In genomic region chr10:85607296-85607695, GRCh38 we compare ENCODE assay signal across 15 cellular contexts.
DNase-seq lines count a peak whose midpoint lies in the region; TF ChIP-seq lines count a peak whose summit lies in the region.
"Had no signal": no experiment of that assay in that cellular context is flagged by ENCODE, and none has a peak within 500 bp of the region (broad histone marks: within the 10 kb centered on the region; RNA-seq: fewer than 3 reads in every experiment).

No MANE protein-coding gene starts in this region.

- H3K27ac Mint-ChIP-seq in activated CD4-positive, alpha-beta T cell treated with anti-CD3 and anti-CD28 coated beads, Interleukin-2, amount 10 ng/mL, durations not matched to agents 24 days and 14 days, result no peak overlapping the region
- H3K27ac Mint-ChIP-seq in H9 (peak overlapping the region in 1 of 3 experiments; percentile 22; a peak in 3 of 7 replicates), endodermal cell (peak overlapping the region; percentile 4)
- H3K27ac Mint-ChIP-seq: CD8-positive, alpha-beta T cell; GM23338 had no signal

- H3K9ac ChIP-seq in H9 (ENCODE audit: extremely low read depth, insufficient read length, low read length) (no peak overlapping the region), endodermal cell (ENCODE audit: extremely low read depth, low read length, poor library complexity, severe bottlenecking) (no peak overlapping the region), Karpas-422 (ENCODE audit: low read length) (no peak overlapping the region)

- H3K36me3 Mint-ChIP-seq in activated CD4-positive, alpha-beta T cell treated with anti-CD3 and anti-CD28 coated beads, Interleukin-2, amount 10 ng/mL, durations not matched to agents 24 days and 14 days (ENCODE audit: low read depth), result no peaks in the 10 kb centered on the region
- H3K36me3 Mint-ChIP-seq in H9 (ENCODE audit: insufficient read depth in 1 of 3, low read depth in 3 of 3) (no peaks in the 10 kb centered on the region), endodermal cell (ENCODE audit: low read depth) (no peaks in the 10 kb centered on the region)
- H3K36me3 Mint-ChIP-seq: CD14-positive monocyte; CD8-positive, alpha-beta T cell had no signal

- no peak overlapping the region for H2BK12ac ChIP-seq in H9 (ENCODE audit: insufficient read length, low read depth, low read length)

- peaks cover 7% of the 10 kb centered on the region for H3K9me3 Mint-ChIP-seq in activated CD4-positive, alpha-beta T cell treated with anti-CD3 and anti-CD28 coated beads, Interleukin-2, amount 10 ng/mL, durations not matched to agents 24 days and 14 days
- H3K9me3 Mint-ChIP-seq in H9 (no peaks in the 10 kb centered on the region; a peak in 1 of 5 replicates), endodermal cell (peaks cover 2% of the 10 kb centered on the region)
- H3K9me3 Mint-ChIP-seq: CD8-positive, alpha-beta T cell had no signal

- TF ChIP-seq CTCF in H9 (conservative IDR thresholded peaks at IDR 0.05) (no peak), endodermal cell (conservative IDR thresholded peaks at IDR 0.05) (no peak)

- peaks cover 26% of the 10 kb centered on the region for H3K27me3 Mint-ChIP-seq in activated CD4-positive, alpha-beta T cell treated with anti-CD3 and anti-CD28 coated beads, Interleukin-2, amount 10 ng/mL, durations not matched to agents 24 days and 14 days
- H3K27me3 Mint-ChIP-seq in H9 (ENCODE audit: low read depth) (peaks cover 1% of the 10 kb centered on the region; the same call in 1 of the 2 replicates), endodermal cell (ENCODE audit: insufficient read depth) (no peaks in the 10 kb centered on the region)

- H3K4me3 ChIP-seq in endodermal cell (ENCODE audit: low read length) (no peak overlapping the region), Karpas-422 (ENCODE audit: low read length) (no peak overlapping the region)
- H3K4me3 ChIP-seq: GM23338 had no signal

- H2BK20ac ChIP-seq in H9 (ENCODE audit: low read depth, low read length, poor library complexity, severe bottlenecking), result no peak overlapping the region

- no peaks in the 10 kb centered on the region for H3K27me3 ChIP-seq in H9 (ENCODE audit: insufficient read depth, low read length)
- H3K27me3 ChIP-seq in endodermal cell (ENCODE audit: control insufficient read depth, insufficient read depth, low read length, poor library complexity, severe bottlenecking), result no peaks in the 10 kb centered on the region
- no peaks in the 10 kb centered on the region for H3K27me3 ChIP-seq in Karpas-422 (ENCODE audit: low read length)

- H3K18ac ChIP-seq in H9 (ENCODE audit: insufficient read length, low read depth, low read length), result no peak overlapping the region

- H3K14ac ChIP-seq in H9 (ENCODE audit: insufficient read depth, low read length), result no peak overlapping the region

- no peaks in the 10 kb centered on the region for H4K20me1 ChIP-seq in H9 (ENCODE audit: control insufficient read depth, insufficient read depth, insufficient read length)
- H4K20me1 ChIP-seq in Karpas-422 (ENCODE audit: insufficient read depth, low read depth, low read length), result no peaks in the 10 kb centered on the region

- no CpG with 5 or more reads among the region's 7 CpGs for WGBS in H9 (ENCODE audit: extremely low coverage, insufficient read length, low lambda C conversion rate)
- 93 to 94% methylated on average over 3 to 7 of the region's 7 CpGs for WGBS in endodermal cell (ENCODE audit: insufficient coverage in 1 of 2, insufficient read length in 1 of 2), 2 experiments

- H3K36me3 ChIP-seq in endodermal cell (ENCODE audit: control insufficient read depth, insufficient read depth, low read length) (no peaks in the 10 kb centered on the region), Karpas-422 (ENCODE audit: insufficient read depth, low read length) (no peaks in the 10 kb centered on the region)

- H4K91ac ChIP-seq in H9 (ENCODE audit: insufficient read length, low read depth, low read length), result no peak overlapping the region

- H4K5ac ChIP-seq in H9 (ENCODE audit: insufficient read length, low read depth, low read length), result no peak overlapping the region

- H3K79me2 ChIP-seq in H9 (ENCODE audit: insufficient read depth, low read length) (no peaks in the 10 kb centered on the region), Karpas-422 (ENCODE audit: low read length) (no peaks in the 10 kb centered on the region)

- H2AK5ac ChIP-seq in H9 (ENCODE audit: insufficient read length, low read length), result no peak overlapping the region

- H3K4ac ChIP-seq in H9 (ENCODE audit: low read depth, low read length), result no peak overlapping the region

- H3T11ph ChIP-seq in H9 (ENCODE audit: low read length), result no peak overlapping the region

- H3K9me2 ChIP-seq in Karpas-422 (replicated peaks; ENCODE audit: insufficient read depth, low read length), result no peaks in the 10 kb centered on the region

- no peaks in the 10 kb centered on the region for H3K79me1 ChIP-seq in H9 (ENCODE audit: insufficient read depth, low read depth, low read length, poor library complexity, severe bottlenecking)

- H3K4me2 ChIP-seq in H9 (ENCODE audit: insufficient read depth, insufficient read length, low read length) (no peak overlapping the region), Karpas-422 (ENCODE audit: low read depth, low read length, poor library complexity, severe bottlenecking) (no peak overlapping the region)
- H3K4me2 ChIP-seq: GM23338 had no signal

- H3K9me3 ChIP-seq in H9 (ENCODE audit: control insufficient read depth, low read depth, low read length), result no peaks in the 10 kb centered on the region
- no peaks in the 10 kb centered on the region for H3K9me3 ChIP-seq in endodermal cell (ENCODE audit: control insufficient read depth, low read length)
- H3K9me3 ChIP-seq in Karpas-422 (ENCODE audit: low read length), result no peaks in the 10 kb centered on the region

- H3K27ac ChIP-seq in H9 (ENCODE audit: insufficient read length, low read depth, low read length) (no peak overlapping the region), endodermal cell (ENCODE audit: low read depth, low read length) (no peak overlapping the region), Karpas-422 (ENCODE audit: low read length) (no peak overlapping the region)
- H3K27ac ChIP-seq: 22Rv1 had no signal

- intact Hi-C loops in activated CD4-positive, alpha-beta T cell treated with anti-CD3 and anti-CD28 coated beads, Interleukin-2, amount 10 ng/mL, durations not matched to agents 24 days and 14 days (cut with micrococcal nuclease), result no loop called here

- peak; percentile 52 for DNase-seq in activated CD4-positive, alpha-beta T cell treated with anti-CD3 and anti-CD28 coated beads, Interleukin-2, amount 10 ng/mL, durations not matched to agents 24 days and 14 days
- DNase-seq in activated CD4-positive, alpha-beta T cell treated with anti-CD3 and anti-CD28 coated beads, Interleukin-2, amount 50 U/mL, for 48 hours, result no peak
- peak; percentile 11 for DNase-seq in H9
- DNase-seq in endodermal cell, result peak; percentile 33
- DNase-seq in ureter (ENCODE audit: low spot score), result peak; percentile 14
- DNase-seq in NCI-H2171 (lab: John Stamatoyannopoulos, UW), result no peak
- no peak for DNase-seq in Karpas-422
- DNase-seq: DMS153, DMS79 treated with DMSO at 0.1 percent for 48 hours, EL, H7 had no signal

- no peak overlapping the region for H3K23ac ChIP-seq in H9 (ENCODE audit: insufficient read length, low read depth, low read length)

- no peak overlapping the region for H3K56ac ChIP-seq in H9 (ENCODE audit: insufficient read length, low read depth, low read length)

- no peak overlapping the region for H2BK15ac ChIP-seq in H9 (ENCODE audit: low read depth, low read length)

- H3K4me1 Mint-ChIP-seq in activated CD4-positive, alpha-beta T cell treated with anti-CD3 and anti-CD28 coated beads, Interleukin-2, amount 10 ng/mL, durations not matched to agents 24 days and 14 days, result peaks cover 16% of the 10 kb centered on the region
- H3K4me1 Mint-ChIP-seq in H9 (no peaks in the 10 kb centered on the region), endodermal cell (peaks cover 17% of the 10 kb centered on the region)
- H3K4me1 Mint-ChIP-seq: CD14-positive monocyte, GM23338 had no signal

- no peaks in the 10 kb centered on the region for H3K23me2 ChIP-seq in H9 (ENCODE audit: insufficient read length, low read depth, low read length, poor library complexity, severe bottlenecking)

- H3K4me3 Mint-ChIP-seq in activated CD4-positive, alpha-beta T cell treated with anti-CD3 and anti-CD28 coated beads, Interleukin-2, amount 10 ng/mL, durations not matched to agents 24 days and 14 days, result no peak overlapping the region
- H3K4me3 Mint-ChIP-seq in H9 (no peak overlapping the region), endodermal cell (no peak overlapping the region)
- H3K4me3 Mint-ChIP-seq: CD14-positive monocyte; CD8-positive, alpha-beta T cell; GM23338 had no signal

- H2BK120ac ChIP-seq in H9 (ENCODE audit: low read depth, low read length, poor library complexity, severe bottlenecking), result no peak overlapping the region

- H2AFZ ChIP-seq in H9 (ENCODE audit: low read length) (no peak overlapping the region), Karpas-422 (ENCODE audit: low read length) (no peak overlapping the region)
- H2AFZ ChIP-seq: GM23338 had no signal

- no peak overlapping the region for H4K8ac ChIP-seq in H9 (replicated peaks; ENCODE audit: insufficient read length, low read depth, low read length)

- H2BK5ac ChIP-seq in H9 (ENCODE audit: insufficient read length, low read length), result no peak overlapping the region

- H3K4me1 ChIP-seq in H9 (ENCODE audit: insufficient read depth, low read length) (no peaks in the 10 kb centered on the region), endodermal cell (ENCODE audit: control insufficient read depth, insufficient read depth, low read length) (no peaks in the 10 kb centered on the region), Karpas-422 (ENCODE audit: low read length) (no peaks in the 10 kb centered on the region)

Comparison
In these comparisons a context has a peak if more than half of its experiments do, and no peak if none do; other contexts are left out.
1. DNase-seq: peak in activated CD4-positive, alpha-beta T cell treated with anti-CD3 and anti-CD28 coated beads, Interleukin-2, amount 10 ng/mL, durations not matched to agents 24 days and 14 days (single experiment), H9 (single experiment), endodermal cell (single experiment) and ureter (single experiment); none in activated CD4-positive, alpha-beta T cell treated with anti-CD3 and anti-CD28 coated beads, Interleukin-2, amount 50 U/mL, for 48 hours (0 of 2), NCI-H2171 (single experiment) and Karpas-422 (single experiment).